9 cellular contexts compared by ENCODE assay signal in the genomic region with DNA sequence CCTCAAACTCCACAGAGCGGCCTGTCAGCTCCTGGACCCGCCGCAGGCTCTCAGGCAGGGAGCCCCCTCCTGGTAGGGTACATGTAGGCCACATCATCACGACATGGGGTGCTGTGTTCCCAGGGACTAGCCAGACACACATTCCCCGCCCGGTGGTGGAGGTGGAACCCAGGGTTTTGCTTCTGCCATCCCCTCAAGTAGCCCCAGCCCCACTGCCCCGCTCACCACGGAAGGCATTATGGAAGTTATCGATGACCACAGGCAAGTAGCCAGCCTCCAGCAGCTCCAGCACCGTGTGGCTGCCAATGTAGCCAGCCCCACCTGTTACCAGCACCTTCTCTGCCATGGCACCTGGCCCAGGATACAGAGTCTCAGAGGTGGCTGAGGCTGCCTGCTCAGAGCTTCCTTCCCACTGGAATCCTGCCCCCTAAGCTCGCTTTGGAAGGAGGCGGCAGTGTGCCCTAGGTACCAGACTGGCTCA. TPM values are rescaled to one million over a fixed set of nuclear protein-coding genes. Genes with fewer than 3 reads are reported as not detected.
DNase-seq lines count a peak whose midpoint lies in the region; ATAC-seq and TF ChIP-seq lines count a peak whose summit lies in the region.
"Had no signal": no experiment of that assay in that cellular context is flagged by ENCODE, and none has a peak within 500 bp of the region (broad histone marks: within the 10 kb centered on the region; RNA-seq: fewer than 3 reads in every experiment).

No MANE protein-coding gene starts in this region.

- peaks cover 5% of the 10 kb centered on the region for H3K36me3 Mint-ChIP-seq in CD4-positive, CD25-positive, alpha-beta regulatory T cell
- peaks cover 7% of the 10 kb centered on the region for H3K36me3 Mint-ChIP-seq in central memory CD8-positive, alpha-beta T cell (ENCODE audit: insufficient read depth)
- no peaks in the 10 kb centered on the region for H3K36me3 Mint-ChIP-seq in natural killer cell

- in situ Hi-C loops in ACHN (cut with HindIII; ENCODE audit: low pct_ligation_motif_present, low pct_unique_long_range_greater_than_20kb, low sequenced_read_pairs): no loop called here

- no peaks in the 10 kb centered on the region for H3F3A ChIP-seq in Loucy (ENCODE audit: low read depth)

- peaks cover 0 to 18% (median 7%) of the 10 kb centered on the region in 4 donors for H3K4me1 Mint-ChIP-seq in CD4-positive, CD25-positive, alpha-beta regulatory T cell
- peaks cover 19% of the 10 kb centered on the region for H3K4me1 Mint-ChIP-seq in central memory CD8-positive, alpha-beta T cell
- peaks cover 16 to 36% of the 10 kb centered on the region in 2 donors for H3K4me1 Mint-ChIP-seq in natural killer cell

- peaks cover under 1% of the 10 kb centered on the region; the same call in 1 of the 2 replicates for H3K79me2 ChIP-seq in Loucy (ENCODE audit: insufficient read depth, low read length)

- H3K4me1 ChIP-seq in CD4-positive, CD25-positive, alpha-beta regulatory T cell (ENCODE audit: control insufficient read depth, insufficient read depth, low read length, poor library complexity, severe bottlenecking): peaks cover 20% of the 10 kb centered on the region
- H3K4me1 ChIP-seq in Loucy (ENCODE audit: insufficient read depth, low read length, poor library complexity, severe bottlenecking): peaks cover 15% of the 10 kb centered on the region

- no peak overlapping the region for H3K27ac ChIP-seq in CD4-positive, CD25-positive, alpha-beta regulatory T cell (ENCODE audit: insufficient read depth, low read length, poor library complexity, severe bottlenecking)

- H3K27me3 Mint-ChIP-seq in CD4-positive, CD25-positive, alpha-beta regulatory T cell: no peaks in the 10 kb centered on the region
- no peaks in the 10 kb centered on the region for H3K27me3 Mint-ChIP-seq in central memory CD8-positive, alpha-beta T cell
- H3K27me3 Mint-ChIP-seq in natural killer cell (ENCODE audit: low read depth in 2 of 2): no peaks in the 10 kb centered on the region

- no peaks in the 10 kb centered on the region for H3K9me3 Mint-ChIP-seq in CD4-positive, CD25-positive, alpha-beta regulatory T cell
- no peaks in the 10 kb centered on the region for H3K9me3 Mint-ChIP-seq in central memory CD8-positive, alpha-beta T cell
- H3K9me3 Mint-ChIP-seq in natural killer cell: no peaks in the 10 kb centered on the region

- no peak for DNase-seq in CD4-positive, CD25-positive, alpha-beta regulatory T cell
- no peak for DNase-seq in central memory CD8-positive, alpha-beta T cell (ENCODE audit: low spot score in 2 of 2)
- DNase-seq in natural killer cell: no peak
- DNase-seq in ACHN: no peak
- DNase-seq in KG1 (lab: John Stamatoyannopoulos, UW): no peak
- no peak for DNase-seq in dedifferentiated amniotic fluid mesenchymal stem cell (ENCODE audit: extremely low spot score)
- DNase-seq: Right ventricle myocardium superior had no signal

- no peak overlapping the region for H3K9ac ChIP-seq in Loucy (ENCODE audit: low read depth, low read length, poor library complexity, severe bottlenecking)

- no peaks in the 10 kb centered on the region for H3K9me2 ChIP-seq in Loucy (replicated peaks; ENCODE audit: low read depth, low read length)

- H3K9me3 ChIP-seq in CD4-positive, CD25-positive, alpha-beta regulatory T cell (ENCODE audit: control insufficient read depth in 2 of 2, low read length in 2 of 2): no peaks in the 10 kb centered on the region
- no peaks in the 10 kb centered on the region for H3K9me3 ChIP-seq in Loucy (ENCODE audit: insufficient read depth, low read depth, low read length)

- peak overlapping the region in 1 of 3 donors; percentile 71 for H3K27ac Mint-ChIP-seq in CD4-positive, CD25-positive, alpha-beta regulatory T cell
- peak overlapping the region; percentile 41 for H3K27ac Mint-ChIP-seq in central memory CD8-positive, alpha-beta T cell (ENCODE audit: low read depth)
- peak overlapping the region; percentile 85 to 92 for H3K27ac Mint-ChIP-seq in natural killer cell

- H3K4me3 ChIP-seq in CD4-positive, CD25-positive, alpha-beta regulatory T cell (ENCODE audit: low read depth, low read length): no peak overlapping the region
- peak overlapping the region; percentile 96 for H3K4me3 ChIP-seq in Loucy (ENCODE audit: low read length, poor library complexity, severe bottlenecking)

- TF ChIP-seq CTCF in Loucy (conservative IDR thresholded peaks at IDR 0.05; ENCODE audit: low read length): peak; percentile 34; the same call in 1 of the 2 replicates
- no peak for TF ChIP-seq CTCF in natural killer cell (IDR thresholded peaks at IDR 0.05)

- H3K4me3 Mint-ChIP-seq in CD4-positive, CD25-positive, alpha-beta regulatory T cell: peak overlapping the region in 3 of 4 donors; percentile 47 to 92 (median 91)
- H3K4me3 Mint-ChIP-seq in central memory CD8-positive, alpha-beta T cell: no peak overlapping the region
- H3K4me3 Mint-ChIP-seq in natural killer cell: peak overlapping the region; percentile 94

- intact Hi-C loops in natural killer cell (cut with micrococcal nuclease): no loop called here

- no peaks in the 10 kb centered on the region for H3K27me3 ChIP-seq in CD4-positive, CD25-positive, alpha-beta regulatory T cell (ENCODE audit: control insufficient read depth, insufficient read depth, low read length)
- no peaks in the 10 kb centered on the region for H3K27me3 ChIP-seq in Loucy (ENCODE audit: insufficient read depth, low read length, poor library complexity, severe bottlenecking)

- ATAC-seq in CD4-positive, CD25-positive, alpha-beta regulatory T cell (ENCODE audit: low read depth in 2 of 2): no peak
- ATAC-seq in central memory CD8-positive, alpha-beta T cell (replicated peaks; ENCODE audit: extremely low read depth, poor library complexity, severe bottlenecking): no peak
- ATAC-seq in natural killer cell (no peak), GM21515 (IDR thresholded peaks at IDR 0.05; ENCODE audit: unreplicated experiment) (no peak)

- no peak overlapping the region for H2AFZ ChIP-seq in Loucy (ENCODE audit: low read length)

- H3K36me3 ChIP-seq in CD4-positive, CD25-positive, alpha-beta regulatory T cell (ENCODE audit: control insufficient read depth, insufficient read depth, low read length): peaks cover 15% of the 10 kb centered on the region
- peaks cover 16% of the 10 kb centered on the region; the same call in 1 of the 2 replicates for H3K36me3 ChIP-seq in Loucy (ENCODE audit: insufficient read depth, low read length)

- H4K20me1 ChIP-seq in Loucy (ENCODE audit: insufficient read depth, low read length, poor library complexity, severe bottlenecking): peaks cover 12% of the 10 kb centered on the region

- H3K4me2 ChIP-seq in Loucy (ENCODE audit: low read depth, low read length, poor library complexity, severe bottlenecking): peak overlapping the region; percentile 98

RNA-seq across cellular contexts. Expression of a gene that starts 1.9 kb away (rescaled TPM):
- total RNA-seq in CD4-positive, CD25-positive, alpha-beta regulatory T cell: 7.0 TPM
- 10 to 100 TPM in 1 of 4 donors, 1 to 10 TPM in 3; 8.0 to 10.3 (median 9.8) TPM for polyA plus RNA-seq in CD4-positive, CD25-positive, alpha-beta regulatory T cell
- total RNA-seq in natural killer cell: 10 to 100 TPM; 12.8 to 20.3 (median 14.6) TPM

RNA-seq across cellular contexts. Expression of a gene that starts 7.8 kb away (rescaled TPM):
- total RNA-seq in CD4-positive, CD25-positive, alpha-beta regulatory T cell: 50.4 TPM
- polyA plus RNA-seq in CD4-positive, CD25-positive, alpha-beta regulatory T cell: 100 to 1,000 TPM in 2 of 4 donors, 10 to 100 TPM in 2; 84.4 to 111 (median 100) TPM
- total RNA-seq in natural killer cell: 10 to 100 TPM; 70.6 to 84.5 (median 73.3) TPM

RNA-seq across cellular contexts. Expression of a gene that starts 20.5 kb away (rescaled TPM):
- total RNA-seq in CD4-positive, CD25-positive, alpha-beta regulatory T cell: 85.8 TPM
- polyA plus RNA-seq in CD4-positive, CD25-positive, alpha-beta regulatory T cell: 10 to 100 TPM; 72.6 to 98.9 (median 78.1) TPM
- total RNA-seq in natural killer cell: 10 to 100 TPM; 73.2 to 84.1 (median 77.7) TPM

RNA-seq across cellular contexts. Expression of a gene that starts 26.5 kb away (rescaled TPM):
- 15.7 TPM for total RNA-seq in CD4-positive, CD25-positive, alpha-beta regulatory T cell
- 10 to 100 TPM; 36.3 to 40.5 (median 37.4) TPM for polyA plus RNA-seq in CD4-positive, CD25-positive, alpha-beta regulatory T cell
- 10 to 100 TPM; 16.8 to 26.9 (median 17.0) TPM for total RNA-seq in natural killer cell

RNA-seq across cellular contexts. Expression of a gene that starts 55.4 kb away (rescaled TPM):
- total RNA-seq in CD4-positive, CD25-positive, alpha-beta regulatory T cell: 42.0 TPM
- polyA plus RNA-seq in CD4-positive, CD25-positive, alpha-beta regulatory T cell: 10 to 100 TPM; 22.6 to 34.3 (median 29.0) TPM
- total RNA-seq in natural killer cell: 10 to 100 TPM; 28.7 to 48.2 (median 36.9) TPM
